In genomic region chr5:171706736-171707440, GRCh38 we compare ENCODE assay signal across 1 cellular context.
TF ChIP-seq lines count a peak whose summit lies in the region.

No MANE protein-coding gene starts in this region.

TF ChIP-seq in GM23338, 12 proteins besides CTCF, POLR2A, EP300 and RAD21 (continued from another document):
- TF ChIP-seq ZNF462 (CRISPR knock-in tag; IDR thresholded peaks at IDR 0.05) (no peak), STAT1 (IDR thresholded peaks at IDR 0.05; ENCODE audit: unreplicated experiment) (no peak), NANOG (IDR thresholded peaks at IDR 0.05; ENCODE audit: borderline replicate concordance) (no peak)
- TF ChIP-seq, protein P1, sequence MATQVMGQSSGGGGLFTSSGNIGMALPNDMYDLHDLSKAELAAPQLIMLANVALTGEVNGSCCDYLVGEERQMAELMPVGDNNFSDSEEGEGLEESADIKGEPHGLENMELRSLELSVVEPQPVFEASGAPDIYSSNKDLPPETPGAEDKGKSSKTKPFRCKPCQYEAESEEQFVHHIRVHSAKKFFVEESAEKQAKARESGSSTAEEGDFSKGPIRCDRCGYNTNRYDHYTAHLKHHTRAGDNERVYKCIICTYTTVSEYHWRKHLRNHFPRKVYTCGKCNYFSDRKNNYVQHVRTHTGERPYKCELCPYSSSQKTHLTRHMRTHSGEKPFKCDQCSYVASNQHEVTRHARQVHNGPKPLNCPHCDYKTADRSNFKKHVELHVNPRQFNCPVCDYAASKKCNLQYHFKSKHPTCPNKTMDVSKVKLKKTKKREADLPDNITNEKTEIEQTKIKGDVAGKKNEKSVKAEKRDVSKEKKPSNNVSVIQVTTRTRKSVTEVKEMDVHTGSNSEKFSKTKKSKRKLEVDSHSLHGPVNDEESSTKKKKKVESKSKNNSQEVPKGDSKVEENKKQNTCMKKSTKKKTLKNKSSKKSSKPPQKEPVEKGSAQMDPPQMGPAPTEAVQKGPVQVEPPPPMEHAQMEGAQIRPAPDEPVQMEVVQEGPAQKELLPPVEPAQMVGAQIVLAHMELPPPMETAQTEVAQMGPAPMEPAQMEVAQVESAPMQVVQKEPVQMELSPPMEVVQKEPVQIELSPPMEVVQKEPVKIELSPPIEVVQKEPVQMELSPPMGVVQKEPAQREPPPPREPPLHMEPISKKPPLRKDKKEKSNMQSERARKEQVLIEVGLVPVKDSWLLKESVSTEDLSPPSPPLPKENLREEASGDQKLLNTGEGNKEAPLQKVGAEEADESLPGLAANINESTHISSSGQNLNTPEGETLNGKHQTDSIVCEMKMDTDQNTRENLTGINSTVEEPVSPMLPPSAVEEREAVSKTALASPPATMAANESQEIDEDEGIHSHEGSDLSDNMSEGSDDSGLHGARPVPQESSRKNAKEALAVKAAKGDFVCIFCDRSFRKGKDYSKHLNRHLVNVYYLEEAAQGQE (IDR thresholded peaks at IDR 0.05; ENCODE audit: unreplicated experiment) = no peak
